In genomic region chr2:112048887-112049286, GRCh38 we compare ENCODE assay signal across 8 cellular contexts. TPM values are rescaled to one million over a fixed set of nuclear protein-coding genes. Genes with fewer than 3 reads are reported as not detected.
DNase-seq lines count a peak whose midpoint lies in the region; ATAC-seq and TF ChIP-seq lines count a peak whose summit lies in the region.

No MANE protein-coding gene starts in this region.

- DNase-seq in activated T-cell treated with anti-CD3 and anti-CD28 coated beads for 4 hours (peak; percentile 21), Kasumi-1 (lab: John Stamatoyannopoulos, UW) (peak; percentile 71 to 86), RPMI8226 (peak; percentile 63), mesothelial cell of epicardium (ENCODE audit: low spot score in 2 of 2, unreplicated experiment in 2 of 2) (no peak), posterior vena cava (ENCODE audit: low spot score) (no peak)
- no peak for DNase-seq in activated T-cell treated with anti-CD3 and anti-CD28 coated beads, Interleukin-2, amount 50 U/mL, for 1 hour
- DNase-seq in effector memory CD8-positive, alpha-beta T cell: peak; percentile 15 to 28 (median 18)

- no peaks in the 10 kb centered on the region for H3K36me3 Mint-ChIP-seq in effector memory CD8-positive, alpha-beta T cell (ENCODE audit: insufficient read depth)
- peaks cover 13% of the 10 kb centered on the region for H3K36me3 Mint-ChIP-seq in mesothelial cell of epicardium

- peaks cover 7 to 8% of the 10 kb centered on the region in 2 donors for H3K4me1 Mint-ChIP-seq in effector memory CD8-positive, alpha-beta T cell (ENCODE audit: low read depth in 2 of 2)
- H3K4me1 Mint-ChIP-seq in mesothelial cell of epicardium: peaks cover 11% of the 10 kb centered on the region

- peak; percentile 92 for TF ChIP-seq CTCF in mesothelial cell of epicardium (IDR thresholded peaks at IDR 0.05; ENCODE audit: unreplicated experiment)

- no peaks in the 10 kb centered on the region for H3K9me3 Mint-ChIP-seq in effector memory CD8-positive, alpha-beta T cell
- H3K9me3 Mint-ChIP-seq in mesothelial cell of epicardium: peaks cover 18% of the 10 kb centered on the region

- H3K27me3 Mint-ChIP-seq in effector memory CD8-positive, alpha-beta T cell: peaks cover 9 to 16% of the 10 kb centered on the region in 2 donors
- H3K27me3 Mint-ChIP-seq in mesothelial cell of epicardium (ENCODE audit: low read depth): no peaks in the 10 kb centered on the region

- intact Hi-C loops in posterior vena cava (cut with DNase I): loop anchor here (5.0 kb wide), 2 partner anchors 152 to 157 kb away; partner anchors contain the start of gene MERTK (in 1 of the 2)

- no peak overlapping the region for H3K4me3 Mint-ChIP-seq in effector memory CD8-positive, alpha-beta T cell
- no peak overlapping the region for H3K4me3 Mint-ChIP-seq in mesothelial cell of epicardium

- ATAC-seq in effector memory CD8-positive, alpha-beta T cell (replicated peaks): peak; percentile 81
- ATAC-seq in HG02884 (IDR thresholded peaks at IDR 0.05; ENCODE audit: unreplicated experiment): no peak

- no peak overlapping the region for H3K27ac Mint-ChIP-seq in effector memory CD8-positive, alpha-beta T cell
- H3K27ac Mint-ChIP-seq in mesothelial cell of epicardium: no peak overlapping the region

RNA-seq across cellular contexts. Expression of gene TMEM87B, which starts 6.2 kb away (rescaled TPM):
- 19.4 to 22.8 TPM (median 20.0 TPM) in 3 replicates for total RNA-seq in mesothelial cell of epicardium
- 10 to 100 TPM; 28.3 to 42.7 TPM for total RNA-seq in posterior vena cava

Comparison
In these comparisons a context has a peak if more than half of its experiments do, and no peak if none do; other contexts are left out.
1. DNase-seq: peak in activated T-cell treated with anti-CD3 and anti-CD28 coated beads for 4 hours (single experiment), Kasumi-1 (2 of 2), RPMI8226 (single experiment) and effector memory CD8-positive, alpha-beta T cell (3 of 3); none in activated T-cell treated with anti-CD3 and anti-CD28 coated beads, Interleukin-2, amount 50 U/mL, for 1 hour (single experiment), mesothelial cell of epicardium (0 of 2) and posterior vena cava (single experiment).